ENCODE assay signal across 8 cellular contexts in genomic region chr11:123103326-123103980, GRCh38. TPM values are rescaled to one million over a fixed set of nuclear protein-coding genes. Genes with fewer than 3 reads are reported as not detected.
DNase-seq lines count a peak whose midpoint lies in the region; ATAC-seq and TF ChIP-seq lines count a peak whose summit lies in the region.

No MANE protein-coding gene starts in this region.

- no peaks in the 10 kb centered on the region for H3K9me3 ChIP-seq in skeletal muscle tissue (ENCODE audit: control insufficient read depth in 3 of 3, low read length in 3 of 3)

- CTCF ChIA-PET in activated CD4-positive, alpha-beta T cell treated with anti-CD3 and anti-CD28 coated beads for 36 hours (lab: Charles Lee) = interaction anchor here (0.6 to 8.1 kb wide), 37 partner anchors 8 to 1701 kb away, joined by 3 to 91 read pairs (median 4); partner anchors contain the start of gene HSPA8

- H3K36me3 ChIP-seq in brain microvascular endothelial cell (replicated peaks) (no peaks in the 10 kb centered on the region), skeletal muscle tissue (ENCODE audit: control insufficient read depth in 3 of 3, insufficient read depth in 3 of 3, low read length in 3 of 3) (no peaks in the 10 kb centered on the region)

- H3K27ac Mint-ChIP-seq in activated CD4-positive, alpha-beta T cell treated with anti-CD3 and anti-CD28 coated beads for 36 hours = no peak overlapping the region

- intact Hi-C loops in activated CD4-positive, alpha-beta T cell treated with anti-CD3 and anti-CD28 coated beads for 36 hours (cut with DNase I, micrococcal nuclease) = loop anchor here (2.0 to 5.0 kb wide), 2 partner anchors 41 to 143 kb away; partner anchors contain the start of gene HSPA8 (in 1 of the 2)

- H3K4me1 ChIP-seq in skeletal muscle tissue (ENCODE audit: control insufficient read depth in 3 of 3, insufficient read depth in 3 of 3, low read length in 3 of 3) = peaks cover 4 to 8% (median 8%) of the 10 kb centered on the region in 3 donors

- H3K9me3 Mint-ChIP-seq in activated CD4-positive, alpha-beta T cell treated with anti-CD3 and anti-CD28 coated beads for 36 hours (ENCODE audit: low read depth) = no peaks in the 10 kb centered on the region

- ATAC-seq in activated CD4-positive, alpha-beta T cell treated with anti-CD3 and anti-CD28 coated beads for 36 hours = peak; percentile 77
- ATAC-seq in GM18519 (IDR thresholded peaks at IDR 0.05; ENCODE audit: low FRiP score, unreplicated experiment) = no peak

- H3K27me3 Mint-ChIP-seq in activated CD4-positive, alpha-beta T cell treated with anti-CD3 and anti-CD28 coated beads for 36 hours = no peaks in the 10 kb centered on the region

- peak overlapping the region in 2 of 3 donors; percentile 41 to 50 for H3K9ac ChIP-seq in skeletal muscle tissue (ENCODE audit: low read depth in 1 of 3, low read length in 3 of 3)

- peak; percentile 76 for TF ChIP-seq CTCF in brain microvascular endothelial cell (IDR thresholded peaks at IDR 0.05; ENCODE audit: low read depth, low read length, missing control alignments)

- DNase-seq in activated CD4-positive, alpha-beta T cell treated with anti-CD3 and anti-CD28 coated beads for 36 hours = peak; percentile 46
- DNase-seq in activated CD4-positive, alpha-beta T cell treated with anti-CD3 and anti-CD28 coated beads for 1 hour = no peak
- peak; percentile 65 for DNase-seq in M059J (ENCODE audit: low read depth)
- peak; percentile 68 for DNase-seq in RPMI8226
- DNase-seq in brain microvascular endothelial cell = peak; percentile 46
- peak; percentile 19 for DNase-seq in iPS DF 4.7 (ENCODE audit: extremely low read depth, low spot score)

- POLR2A ChIA-PET in activated CD4-positive, alpha-beta T cell treated with anti-CD3 and anti-CD28 coated beads for 36 hours (lab: Charles Lee) = interaction anchor here (0.6 to 1.3 kb wide), 6 partner anchors 39 to 235 kb away, joined by 3 to 12 read pairs (median 4); partner anchors contain the start of gene HSPA8

- no peaks in the 10 kb centered on the region for H3K36me3 Mint-ChIP-seq in activated CD4-positive, alpha-beta T cell treated with anti-CD3 and anti-CD28 coated beads for 36 hours (ENCODE audit: low read depth)

- peaks cover 24% of the 10 kb centered on the region for H3K4me1 Mint-ChIP-seq in activated CD4-positive, alpha-beta T cell treated with anti-CD3 and anti-CD28 coated beads for 36 hours

- no peak overlapping the region for H3K4me3 ChIP-seq in brain microvascular endothelial cell (ENCODE audit: low read depth, low read length)
- H3K4me3 ChIP-seq in skeletal muscle tissue (ENCODE audit: low read length in 3 of 3) = no peak overlapping the region

- in situ Hi-C loops in brain microvascular endothelial cell (cut with HindIII; ENCODE audit: low pct_ligation_motif_present, low sequenced_read_pairs) = loop anchor here (25.0 kb wide), 1 partner anchor 134 kb away; no protein-coding TSS in a partner anchor

- no peak overlapping the region for H3K4me3 Mint-ChIP-seq in activated CD4-positive, alpha-beta T cell treated with anti-CD3 and anti-CD28 coated beads for 36 hours

- H3K27ac ChIP-seq in brain microvascular endothelial cell (no peak overlapping the region), skeletal muscle tissue (ENCODE audit: low read depth, low read length) (peak overlapping the region; percentile 13)

- H3K27me3 ChIP-seq in brain microvascular endothelial cell (replicated peaks) (no peaks in the 10 kb centered on the region), skeletal muscle tissue (ENCODE audit: control insufficient read depth in 3 of 3, insufficient read depth in 3 of 3, low read length in 3 of 3) (no peaks in the 10 kb centered on the region)

RNA-seq across cellular contexts. Expression of gene HSPA8, which starts 41.5 kb away (rescaled TPM):
- 1,000 to 10,000 TPM; 2,604 to 3,375 TPM for total RNA-seq in activated CD4-positive, alpha-beta T cell treated with anti-CD3 and anti-CD28 coated beads for 36 hours
- total RNA-seq in M059J (2014; rRNA removed; shearing (Covaris generic)) = 2,379 and 2,525 TPM in 2 replicates
- 3,240 TPM for total RNA-seq in skeletal muscle tissue
